Comparison of ENCODE assay signal across 34 cellular contexts in the genomic region with DNA sequence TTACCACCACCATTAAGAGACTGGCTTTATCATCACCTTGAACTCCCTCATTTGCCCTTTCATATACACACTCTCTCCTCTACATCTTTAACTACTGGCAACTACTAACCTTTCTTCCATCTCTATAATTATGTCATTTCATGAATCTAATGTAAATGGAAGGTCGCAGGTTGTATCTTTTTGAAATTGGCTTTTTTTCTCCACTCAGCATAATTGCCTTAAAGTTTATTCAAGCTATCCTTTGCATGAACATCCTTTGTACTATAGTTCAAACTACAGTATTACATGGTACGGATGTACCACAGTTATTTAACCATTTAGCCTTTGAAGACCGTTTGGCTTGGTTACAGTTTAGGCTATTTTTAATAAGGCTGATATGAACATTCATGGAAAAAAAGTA.
"Had no signal": no experiment of that assay in that cellular context is flagged by ENCODE, and none has a peak within 500 bp of the region (broad histone marks: within the 10 kb centered on the region; RNA-seq: fewer than 3 reads in every experiment).

No MANE protein-coding gene starts in this region.

- H3K27me3 ChIP-seq: adrenal gland, body of pancreas, brain microvascular endothelial cell, breast epithelium, colonic mucosa had no signal

- FAIRE-seq: astrocyte, TTC549 had no signal

- H3K36me3 ChIP-seq: adrenal gland, brain microvascular endothelial cell, breast epithelium, colonic mucosa had no signal

- H3K4me3 ChIP-seq: adrenal gland, body of pancreas, breast epithelium, colonic mucosa had no signal

- H3K9me3 ChIP-seq: adrenal gland, body of pancreas, breast epithelium, colonic mucosa had no signal

- DNase-seq: activated B cell treated with CpG ODN at 0.5 μM for 24 hours; activated CD4-positive, alpha-beta memory T cell treated with anti-CD3 and anti-CD28 coated beads for 36 hours; activated CD4-positive, alpha-beta T cell treated with anti-CD3 and anti-CD28 coated beads for 4 hours; activated CD4-positive, alpha-beta T cell treated with anti-CD3 and anti-CD28 coated beads, Interleukin-2, amount 10 ng/mL, durations not matched to agents 24 days and 14 days; activated CD4-positive, alpha-beta T cell treated with anti-CD3 and anti-CD28 coated beads, Interleukin-2, amount 50 U/mL, for 1 hour; activated CD4-positive, alpha-beta T cell treated with anti-CD3 and anti-CD28 coated beads, Interleukin-2, amount 50 U/mL, for 4 hours; activated CD4-positive, CD25-positive, alpha-beta regulatory T cell treated with anti-CD3 and anti-CD28 coated beads, Interleukin-2, amount 50 U/mL, for 72 hours; activated CD8-positive, alpha-beta memory T cell treated with anti-CD3 and anti-CD28 coated beads, Interleukin-2, amount 50 U/mL, for 4 hours; activated CD8-positive, alpha-beta T cell treated with anti-CD3 and anti-CD28 coated beads for 36 hours; activated effector memory CD4-positive, alpha-beta T cell treated with anti-CD3 and anti-CD28 coated beads, Interleukin-2, amount 50 U/mL, for 16 hours; activated gamma-delta T cell treated with Interleukin-2 at 50 U/mL for 16 hours; activated naive CD4-positive, alpha-beta T cell; activated naive CD4-positive, alpha-beta T cell treated with anti-CD3 and anti-CD28 coated beads for 36 hours; activated naive CD4-positive, alpha-beta T cell treated with anti-CD3 and anti-CD28 coated beads, Interleukin-2, amount 50 U/mL, for 16 hours; activated naive CD8-positive, alpha-beta T cell treated with anti-CD3 and anti-CD28 coated beads for 36 hours; activated T-cell treated with anti-CD3 and anti-CD28 coated beads for 4 hours; activated T-cell treated with anti-CD3 and anti-CD28 coated beads, Interleukin-2, amount 50 U/mL, for 1 hour; activated T-cell treated with anti-CD3 and anti-CD28 coated beads, Interleukin-2, amount 50 U/mL, for 4 hours; activated T-cell treated with anti-CD3 and anti-CD28 coated beads, Interleukin-2, amount 50 U/mL, for 72 hours; adrenal gland; amniotic stem cell; aorta; body of pancreas; brain microvascular endothelial cell; central memory CD4-positive, alpha-beta T cell; colonic mucosa; T-helper 2 cell; T-helper 9 cell had no signal

- H3K4me1 ChIP-seq: adrenal gland, breast epithelium, colonic mucosa had no signal

- ATAC-seq: activated CD8-positive, alpha-beta T cell treated with anti-CD3 and anti-CD28 coated beads for 36 hours; activated naive CD4-positive, alpha-beta T cell treated with anti-CD3 and anti-CD28 coated beads, Interleukin-2, amount 50 U/mL, for 72 hours; activated T-cell treated with anti-CD3 and anti-CD28 coated beads, Interleukin-2, amount 50 U/mL, for 4 hours; activated T-cell treated with anti-CD3 and anti-CD28 coated beads, Interleukin-2, amount 50 U/mL, for 72 hours; activated T-helper 17 cell treated with anti-CD3 and anti-CD28 coated beads, Interleukin-2, amount 50 U/mL, for 72 hours; body of pancreas had no signal

- H3K27ac ChIP-seq: adrenal gland, body of pancreas, brain microvascular endothelial cell, breast epithelium, colonic mucosa, VCaP had no signal
